In the genomic region with DNA sequence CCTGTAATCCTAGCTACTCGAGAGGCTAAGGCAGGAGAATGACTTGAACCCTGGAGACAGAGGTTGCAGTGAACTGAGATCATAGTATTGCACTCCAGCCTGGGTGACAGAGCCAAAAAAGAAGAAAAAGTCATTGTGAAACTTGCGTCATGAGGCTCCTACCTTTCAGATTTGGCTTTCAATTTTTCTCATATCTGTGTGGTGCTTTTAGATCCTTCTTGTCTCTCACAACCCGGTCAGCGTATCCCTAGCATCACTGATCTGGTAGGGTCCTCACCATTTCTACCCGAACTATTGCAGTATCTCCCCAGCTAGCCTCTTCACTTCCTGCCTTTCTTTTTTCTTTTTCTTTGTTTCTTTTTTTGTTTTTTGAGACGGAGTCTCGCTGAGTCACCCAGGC, we compare ENCODE assay signal across 20 cellular contexts. TPM values are rescaled to one million over a fixed set of nuclear protein-coding genes. Genes with fewer than 3 reads are reported as not detected.
DNase-seq lines count a peak whose midpoint lies in the region; ATAC-seq, FAIRE-seq and TF ChIP-seq lines count a peak whose summit lies in the region.
"Had no signal": no experiment of that assay in that cellular context is flagged by ENCODE, and none has a peak within 500 bp of the region (broad histone marks: within the 10 kb centered on the region; RNA-seq: fewer than 3 reads in every experiment).

No MANE protein-coding gene starts in this region.

- ATAC-seq in HG03432 (IDR thresholded peaks at IDR 0.05; ENCODE audit: unreplicated experiment) (peak; percentile 58), GM21529 (IDR thresholded peaks at IDR 0.05; ENCODE audit: unreplicated experiment) (no peak), GM18517 (IDR thresholded peaks at IDR 0.05; ENCODE audit: unreplicated experiment) (no peak)
- ATAC-seq in activated naive CD8-positive, alpha-beta T cell treated with anti-CD3 and anti-CD28 coated beads, Interleukin-2, amount 50 U/mL, for 24 hours: peak; percentile 68
- ATAC-seq: esophagus mucosa had no signal

- peaks cover 21% of the 10 kb centered on the region for H3K4me1 Mint-ChIP-seq in activated naive CD8-positive, alpha-beta T cell treated with anti-CD3 and anti-CD28 coated beads, Interleukin-2, amount 50 U/mL, for 24 hours
- H3K4me1 Mint-ChIP-seq: neural crest cell had no signal

- no peak overlapping the region for H3K27ac Mint-ChIP-seq in activated naive CD8-positive, alpha-beta T cell treated with anti-CD3 and anti-CD28 coated beads, Interleukin-2, amount 50 U/mL, for 24 hours
- H3K27ac Mint-ChIP-seq: activated naive CD8-positive, alpha-beta T cell treated with anti-CD3 and anti-CD28 coated beads, Interleukin-2, amount 10 ng/mL, durations not matched to agents 7 days and 5 days; CD14-positive monocyte; type B pancreatic cell had no signal

- no peaks in the 10 kb centered on the region for H3K36me3 Mint-ChIP-seq in activated naive CD8-positive, alpha-beta T cell treated with anti-CD3 and anti-CD28 coated beads, Interleukin-2, amount 50 U/mL, for 24 hours (ENCODE audit: low read depth)
- H3K36me3 Mint-ChIP-seq: activated naive CD8-positive, alpha-beta T cell treated with anti-CD3 and anti-CD28 coated beads, Interleukin-2, amount 10 ng/mL, durations not matched to agents 7 days and 5 days; CD14-positive monocyte; type B pancreatic cell had no signal

- H3K9me3 Mint-ChIP-seq in activated naive CD8-positive, alpha-beta T cell treated with anti-CD3 and anti-CD28 coated beads, Interleukin-2, amount 50 U/mL, for 24 hours: no peaks in the 10 kb centered on the region
- H3K9me3 Mint-ChIP-seq: activated naive CD8-positive, alpha-beta T cell treated with anti-CD3 and anti-CD28 coated beads, Interleukin-2, amount 10 ng/mL, durations not matched to agents 7 days and 5 days; neural crest cell; type B pancreatic cell had no signal

- DNase-seq in activated CD4-positive, alpha-beta T cell treated with anti-CD3 and anti-CD28 coated beads for 48 hours: peak; percentile 8
- no peak for DNase-seq in activated CD4-positive, alpha-beta T cell treated with anti-CD3 and anti-CD28 coated beads, Interleukin-2, amount 50 U/mL, for 1 hour
- DNase-seq in GM12891 (ENCODE audit: insufficient read length, low spot score): no peak
- no peak for DNase-seq in activated naive CD8-positive, alpha-beta T cell treated with anti-CD3 and anti-CD28 coated beads, Interleukin-2, amount 50 U/mL, for 24 hours
- no peak for DNase-seq in SW 1271 (lab: John Stamatoyannopoulos, UW)
- DNase-seq: activated naive CD8-positive, alpha-beta T cell treated with anti-CD3 and anti-CD28 coated beads, Interleukin-2, amount 10 ng/mL, durations not matched to agents 7 days and 5 days; DMS79; KG1; mesendoderm; NCI-H1105; NCI-H2171 treated with DMSO at 0.1 percent for 48 hours had no signal

- peak; percentile 80 for FAIRE-seq in GM12891 (lab: Jason Lieb, UNC)
- FAIRE-seq: A204.1, islet of Langerhans had no signal

- no peak for TF ChIP-seq POLR2A in GM12891 (IDR thresholded peaks at IDR 0.05; ENCODE audit: low read depth, low read length)

- no peak overlapping the region for H3K4me3 Mint-ChIP-seq in activated naive CD8-positive, alpha-beta T cell treated with anti-CD3 and anti-CD28 coated beads, Interleukin-2, amount 50 U/mL, for 24 hours
- H3K4me3 Mint-ChIP-seq: activated naive CD8-positive, alpha-beta T cell treated with anti-CD3 and anti-CD28 coated beads, Interleukin-2, amount 10 ng/mL, durations not matched to agents 7 days and 5 days; neural crest cell; type B pancreatic cell had no signal

- H3K27me3 Mint-ChIP-seq in activated naive CD8-positive, alpha-beta T cell treated with anti-CD3 and anti-CD28 coated beads, Interleukin-2, amount 50 U/mL, for 24 hours: peaks cover 7% of the 10 kb centered on the region
- H3K27me3 Mint-ChIP-seq: type B pancreatic cell had no signal

TF ChIP-seq in GM12891, 5 proteins besides CTCF, POLR2A, EP300 and RAD21:
- no peak for TF ChIP-seq POLR2AphosphoS5 (IDR thresholded peaks at IDR 0.05; ENCODE audit: low read depth, low read length)
- TF ChIP-seq TAF1 (IDR thresholded peaks at IDR 0.05; ENCODE audit: low read depth, low read length): no peak
- TF ChIP-seq PAX5 (IDR thresholded peaks at IDR 0.05; ENCODE audit: insufficient read depth, low read length, severe bottlenecking): no peak
- TF ChIP-seq SPI1 (IDR thresholded peaks at IDR 0.05; ENCODE audit: low read depth, low read length): no peak

RNA-seq across cellular contexts. Expression of a gene that starts 21.6 kb away (rescaled TPM):
- 0.15 TPM for polyA plus RNA-seq in GM12891 (2012; ENCODE audit: low read depth, missing spikeins)
- polyA plus RNA-seq: CD14-positive monocyte had no signal

Comparison
In these comparisons a context has a peak if more than half of its experiments do, and no peak if none do; other contexts are left out.
1. ATAC-seq: peak in HG03432 (single experiment) and activated naive CD8-positive, alpha-beta T cell treated with anti-CD3 and anti-CD28 coated beads, Interleukin-2, amount 50 U/mL, for 24 hours (single experiment); none in GM21529 (single experiment) and GM18517 (single experiment).